In the genomic region with DNA sequence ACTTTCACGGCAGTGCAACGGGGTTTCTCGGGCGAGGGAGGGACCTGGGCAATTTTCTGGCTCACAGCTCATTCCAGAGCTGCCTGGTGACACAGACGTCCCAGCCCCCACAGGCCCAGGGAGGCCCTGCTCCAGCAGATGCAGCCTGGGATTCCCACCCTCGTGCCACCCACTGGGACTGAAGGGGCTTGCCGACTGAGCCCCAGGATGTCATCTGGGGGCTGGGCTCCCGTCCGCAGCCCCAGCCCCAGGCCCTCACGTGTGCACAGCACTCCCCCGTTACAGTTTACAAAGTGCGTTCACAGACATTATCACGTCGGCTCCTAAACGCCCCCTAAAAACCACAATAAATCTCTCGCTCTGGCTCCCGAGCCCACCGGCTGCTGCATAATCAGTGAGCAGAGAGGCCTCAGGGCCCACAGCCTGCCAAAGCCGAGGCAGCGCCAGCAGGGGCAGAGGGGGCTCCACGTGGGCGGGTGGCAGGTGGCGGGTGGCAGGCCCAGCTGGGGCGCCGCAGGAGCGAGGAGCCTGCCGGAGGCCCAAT, we compare ENCODE assay signal across 1 cellular context.
TF ChIP-seq lines count a peak whose summit lies in the region.

No MANE protein-coding gene starts in this region.

TF ChIP-seq in HEK293, 187 proteins besides CTCF, POLR2A, EP300 and RAD21 (continued from another document):
- TF ChIP-seq, protein P1, sequence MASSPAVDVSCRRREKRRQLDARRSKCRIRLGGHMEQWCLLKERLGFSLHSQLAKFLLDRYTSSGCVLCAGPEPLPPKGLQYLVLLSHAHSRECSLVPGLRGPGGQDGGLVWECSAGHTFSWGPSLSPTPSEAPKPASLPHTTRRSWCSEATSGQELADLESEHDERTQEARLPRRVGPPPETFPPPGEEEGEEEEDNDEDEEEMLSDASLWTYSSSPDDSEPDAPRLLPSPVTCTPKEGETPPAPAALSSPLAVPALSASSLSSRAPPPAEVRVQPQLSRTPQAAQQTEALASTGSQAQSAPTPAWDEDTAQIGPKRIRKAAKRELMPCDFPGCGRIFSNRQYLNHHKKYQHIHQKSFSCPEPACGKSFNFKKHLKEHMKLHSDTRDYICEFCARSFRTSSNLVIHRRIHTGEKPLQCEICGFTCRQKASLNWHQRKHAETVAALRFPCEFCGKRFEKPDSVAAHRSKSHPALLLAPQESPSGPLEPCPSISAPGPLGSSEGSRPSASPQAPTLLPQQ (tag by site-specific recombination; IDR thresholded peaks at IDR 0.05), result no peak
- TF ChIP-seq ZXDB (tag by site-specific recombination; IDR thresholded peaks at IDR 0.05) (0 out of 2 replicates have a peak, but pooled peaks have one; percentile 31), ZNF701 (tag by site-specific recombination; IDR thresholded peaks at IDR 0.05) (no peak)
- TF ChIP-seq, protein P2, sequence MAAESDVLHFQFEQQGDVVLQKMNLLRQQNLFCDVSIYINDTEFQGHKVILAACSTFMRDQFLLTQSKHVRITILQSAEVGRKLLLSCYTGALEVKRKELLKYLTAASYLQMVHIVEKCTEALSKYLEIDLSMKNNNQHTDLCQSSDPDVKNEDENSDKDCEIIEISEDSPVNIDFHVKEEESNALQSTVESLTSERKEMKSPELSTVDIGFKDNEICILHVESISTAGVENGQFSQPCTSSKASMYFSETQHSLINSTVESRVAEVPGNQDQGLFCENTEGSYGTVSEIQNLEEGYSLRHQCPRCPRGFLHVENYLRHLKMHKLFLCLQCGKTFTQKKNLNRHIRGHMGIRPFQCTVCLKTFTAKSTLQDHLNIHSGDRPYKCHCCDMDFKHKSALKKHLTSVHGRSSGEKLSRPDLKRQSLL (tag by site-specific recombination; IDR thresholded peaks at IDR 0.05), result 0 out of 2 replicates have a peak, but pooled peaks have one; percentile 31
- TF ChIP-seq, protein P3, sequence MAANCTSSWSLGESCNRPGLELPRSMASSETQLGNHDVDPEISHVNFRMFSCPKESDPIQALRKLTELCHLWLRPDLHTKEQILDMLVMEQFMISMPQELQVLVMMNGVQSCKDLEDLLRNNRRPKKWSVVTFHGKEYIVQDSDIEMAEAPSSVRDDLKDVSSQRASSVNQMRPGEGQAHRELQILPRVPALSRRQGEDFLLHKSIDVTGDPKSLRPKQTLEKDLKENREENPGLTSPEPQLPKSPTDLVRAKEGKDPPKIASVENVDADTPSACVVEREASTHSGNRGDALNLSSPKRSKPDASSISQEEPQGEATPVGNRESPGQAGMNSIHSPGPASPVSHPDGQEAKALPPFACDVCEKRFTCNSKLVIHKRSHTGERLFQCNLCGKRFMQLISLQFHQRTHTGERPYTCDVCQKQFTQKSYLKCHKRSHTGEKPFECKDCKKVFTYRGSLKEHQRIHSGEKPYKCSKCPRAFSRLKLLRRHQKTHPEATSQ (tag by site-specific recombination; IDR thresholded peaks at IDR 0.05), result no peak
